1 cellular context compared by ENCODE assay signal in the genomic region with DNA sequence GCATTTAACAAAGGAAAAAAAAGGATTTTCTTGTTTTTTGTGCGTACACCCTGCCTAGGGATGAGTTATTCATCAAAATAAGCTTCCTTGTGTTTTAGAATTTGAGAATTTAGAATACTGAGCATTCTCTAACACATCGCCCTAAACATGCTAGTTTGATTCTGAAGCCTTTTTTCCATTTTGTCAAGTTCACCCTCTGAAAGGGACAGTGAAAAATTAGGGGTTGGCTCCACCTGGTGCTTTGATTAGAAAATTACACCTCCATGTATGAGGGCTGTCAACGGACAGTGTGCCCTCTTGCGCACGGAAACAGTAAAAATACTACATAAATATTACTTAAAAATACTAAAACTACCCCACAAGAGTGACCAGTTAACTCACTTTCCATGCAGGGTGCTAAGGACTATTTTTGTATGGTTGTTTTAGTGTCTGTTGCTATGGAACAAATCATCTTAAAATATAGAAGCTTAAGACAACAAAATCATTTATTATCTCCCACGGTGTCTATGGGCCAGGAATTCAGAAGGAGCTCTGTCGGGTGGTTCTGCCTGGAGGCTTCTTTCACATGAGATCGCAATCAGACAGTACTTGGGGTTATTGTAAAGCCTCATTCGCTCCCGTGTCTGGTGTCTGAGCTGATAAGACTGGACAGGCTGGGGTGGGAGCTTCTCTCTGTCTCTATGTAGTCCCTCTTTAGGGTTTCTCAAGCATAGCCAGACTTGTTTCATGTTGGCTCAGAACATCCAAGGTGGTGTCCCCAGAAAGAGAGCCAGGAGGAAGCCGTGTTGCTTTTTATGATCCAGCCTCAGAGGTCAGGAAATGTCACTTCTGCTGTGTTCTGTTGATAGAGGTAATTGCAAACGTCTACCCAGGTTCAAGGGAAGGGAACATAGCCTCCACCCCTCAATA.
TF ChIP-seq lines count a peak whose summit lies in the region.

No MANE protein-coding gene starts in this region.

TF ChIP-seq in SK-N-SH, 30 proteins besides CTCF, POLR2A, EP300 and RAD21 (continued from another document):
- TF ChIP-seq CHD2 (IDR thresholded peaks at IDR 0.05; ENCODE audit: low read length, partially characterized antibody) (peak; percentile 17), TAF1 (IDR thresholded peaks at IDR 0.05; ENCODE audit: borderline replicate concordance, low read depth, low read length) (no peak), MXI1 (IDR thresholded peaks at IDR 0.05; ENCODE audit: low read depth, low read length) (0 out of 2 replicates have a peak, but pooled peaks have one; percentile 17), GATA2 (CRISPR knock-in tag; IDR thresholded peaks at IDR 0.05) (peak; percentile 86)
TF ChIP-seq in SK-N-SH: peak in this region for 7.
